ENCODE assay signal across 9 cellular contexts in genomic region chr20:57682184-57683038, GRCh38. TPM values are rescaled to one million over a fixed set of nuclear protein-coding genes. Genes with fewer than 3 reads are reported as not detected.
DNase-seq lines count a peak whose midpoint lies in the region; ATAC-seq and TF ChIP-seq lines count a peak whose summit lies in the region.
"Had no signal": no experiment of that assay in that cellular context is flagged by ENCODE, and none has a peak within 500 bp of the region (broad histone marks: within the 10 kb centered on the region; RNA-seq: fewer than 3 reads in every experiment).

No MANE protein-coding gene starts in this region.

- in situ Hi-C loops in KBM-7 (cut with MboI; ENCODE audit: low pct_unique_long_range_greater_than_20kb, low sequenced_read_pairs): no loop called here

- H3K4me3 Mint-ChIP-seq in activated CD4-positive, alpha-beta memory T cell treated with anti-CD3 and anti-CD28 coated beads for 36 hours: no peak overlapping the region

- no peak for TF ChIP-seq CTCF in GM12864 (IDR thresholded peaks at IDR 0.05; ENCODE audit: low read depth, low read length, missing control alignments)
- no peak for TF ChIP-seq CTCF in right atrium auricular region (IDR thresholded peaks at IDR 0.05)

- H3K27me3 Mint-ChIP-seq in activated CD4-positive, alpha-beta memory T cell treated with anti-CD3 and anti-CD28 coated beads for 36 hours: peaks cover 2% of the 10 kb centered on the region

- ATAC-seq in GM21367 (IDR thresholded peaks at IDR 0.05; ENCODE audit: unreplicated experiment) (peak; percentile 34), HG03520 (IDR thresholded peaks at IDR 0.05; ENCODE audit: unreplicated experiment) (peak; percentile 27)

- peak overlapping the region; percentile 26 to 68 for H3K27ac ChIP-seq in right atrium auricular region

- peaks cover 15% of the 10 kb centered on the region for H3K4me1 Mint-ChIP-seq in activated CD4-positive, alpha-beta memory T cell treated with anti-CD3 and anti-CD28 coated beads for 36 hours (ENCODE audit: low read depth)

- no peaks in the 10 kb centered on the region for H3K36me3 Mint-ChIP-seq in activated CD4-positive, alpha-beta memory T cell treated with anti-CD3 and anti-CD28 coated beads for 36 hours

- CTCF ChIA-PET in activated CD4-positive, alpha-beta memory T cell treated with anti-CD3 and anti-CD28 coated beads for 36 hours (lab: Charles Lee): interaction anchor here (1.7 to 3.4 kb wide), 2 partner anchors 29 to 86 kb away, joined by 4 to 13 read pairs; no protein-coding TSS in a partner anchor

- H3K36me3 ChIP-seq in right atrium auricular region: no peaks in the 10 kb centered on the region

- H3K9me3 ChIP-seq in right atrium auricular region: no peaks in the 10 kb centered on the region

- H3K9me3 Mint-ChIP-seq in activated CD4-positive, alpha-beta memory T cell treated with anti-CD3 and anti-CD28 coated beads for 36 hours: no peaks in the 10 kb centered on the region

- no peaks in the 10 kb centered on the region for H3K27me3 ChIP-seq in right atrium auricular region

- peaks cover 0 to 91% of the 10 kb centered on the region in 2 donors for H3K4me1 ChIP-seq in right atrium auricular region

- POLR2A ChIA-PET in activated CD4-positive, alpha-beta memory T cell treated with anti-CD3 and anti-CD28 coated beads for 36 hours (lab: Charles Lee): no interaction called here

- H3K27ac Mint-ChIP-seq in activated CD4-positive, alpha-beta memory T cell treated with anti-CD3 and anti-CD28 coated beads for 36 hours: no peak overlapping the region

- intact Hi-C loops in activated CD4-positive, alpha-beta memory T cell treated with anti-CD3 and anti-CD28 coated beads for 36 hours (cut with micrococcal nuclease): no loop called here

- H3K4me3 ChIP-seq in GM12864 (ENCODE audit: low read depth, low read length) (peak overlapping the region; percentile 47), right atrium auricular region (no peak overlapping the region)

- DNase-seq in GM12864 (ENCODE audit: low read depth) (peak; percentile 81), right atrium auricular region (ENCODE audit: low spot score) (no peak), KBM-7 (no peak), middle frontal gyrus (ENCODE audit: extremely low spot score, low spot score) (no peak), glomerular visceral epithelial cell (ENCODE audit: extremely low spot score) (no peak)
- DNase-seq in activated CD4-positive, alpha-beta memory T cell treated with anti-CD3 and anti-CD28 coated beads for 36 hours: no peak
- DNase-seq: mesenchymal stem cell had no signal

RNA-seq across cellular contexts. Expression of gene PMEPA1, which starts 27.4 kb away (rescaled TPM):
- total RNA-seq in right atrium auricular region: 10 to 100 TPM; 12.5 to 16.7 TPM
- total RNA-seq in activated CD4-positive, alpha-beta memory T cell treated with anti-CD3 and anti-CD28 coated beads for 36 hours: 1 to 10 TPM; 2.5 to 3.0 TPM
